15 cellular contexts compared by ENCODE assay signal in genomic region chr12:92860521-92860920, GRCh38.
"Had no signal": no experiment of that assay in that cellular context is flagged by ENCODE, and none has a peak within 500 bp of the region (broad histone marks: within the 10 kb centered on the region; RNA-seq: fewer than 3 reads in every experiment).

No MANE protein-coding gene starts in this region.

- ATAC-seq: activated CD8-positive, alpha-beta T cell treated with anti-CD3 and anti-CD28 coated beads, Interleukin-2, amount 10 ng/mL, durations not matched to agents 7 days and 5 days; activated naive CD4-positive, alpha-beta T cell treated with anti-CD3 and anti-CD28 coated beads, Interleukin-2, amount 50 U/mL, for 72 hours; activated T-helper 17 cell treated with anti-CD3 and anti-CD28 coated beads, Interleukin-2, amount 50 U/mL, for 72 hours; esophagus mucosa had no signal

- H3K4me1 Mint-ChIP-seq: activated T-helper 17 cell treated with anti-CD3 and anti-CD28 coated beads, Interleukin-2, amount 50 U/mL, for 72 hours had no signal

- H3K4me1 ChIP-seq: breast epithelium, thyroid gland, uterus had no signal

- H3K36me3 ChIP-seq: breast epithelium, thyroid gland, uterus had no signal

- H3K27me3 ChIP-seq: breast epithelium, thyroid gland, uterus had no signal

- H3K4me3 ChIP-seq: breast epithelium, thyroid gland, uterus had no signal

- DNase-seq: activated CD4-positive, alpha-beta T cell treated with anti-CD3 and anti-CD28 coated beads for 48 hours; activated CD8-positive, alpha-beta T cell treated with anti-CD3 and anti-CD28 coated beads, Interleukin-2, amount 10 ng/mL, durations not matched to agents 7 days and 5 days; activated T-cell treated with anti-CD3 and anti-CD28 coated beads for 4 hours; immature natural killer cell; left colon; mammary epithelial cell; small intestine; T-helper 1 cell; thyroid gland; uterus had no signal

- H3K9me3 Mint-ChIP-seq: immature natural killer cell had no signal

- H3K4me3 Mint-ChIP-seq: activated CD8-positive, alpha-beta T cell treated with anti-CD3 and anti-CD28 coated beads, Interleukin-2, amount 10 ng/mL, durations not matched to agents 7 days and 5 days; activated T-helper 17 cell treated with anti-CD3 and anti-CD28 coated beads, Interleukin-2, amount 50 U/mL, for 72 hours; immature natural killer cell had no signal

- H3K27ac Mint-ChIP-seq: activated CD8-positive, alpha-beta T cell treated with anti-CD3 and anti-CD28 coated beads, Interleukin-2, amount 10 ng/mL, durations not matched to agents 7 days and 5 days; activated T-helper 17 cell treated with anti-CD3 and anti-CD28 coated beads, Interleukin-2, amount 50 U/mL, for 72 hours had no signal

- H3K9me3 ChIP-seq: breast epithelium, thyroid gland, uterus had no signal

- H3K27me3 Mint-ChIP-seq: activated T-helper 17 cell treated with anti-CD3 and anti-CD28 coated beads, Interleukin-2, amount 50 U/mL, for 72 hours had no signal

- H3K27ac ChIP-seq: breast epithelium, thyroid gland, uterus, VCaP had no signal
